ENCODE assay signal across 10 cellular contexts in genomic region chr14:85534435-85534834, GRCh38. TPM values are rescaled to one million over a fixed set of nuclear protein-coding genes. Genes with fewer than 3 reads are reported as not detected.
DNase-seq lines count a peak whose midpoint lies in the region; ATAC-seq and TF ChIP-seq lines count a peak whose summit lies in the region.
"Had no signal": no experiment of that assay in that cellular context is flagged by ENCODE, and none has a peak within 500 bp of the region (broad histone marks: within the 10 kb centered on the region; RNA-seq: fewer than 3 reads in every experiment).

No MANE protein-coding gene starts in this region.

- H3K9me3 ChIP-seq in RWPE2 (ENCODE audit: severe bottlenecking) (no peaks in the 10 kb centered on the region), parathyroid adenoma (ENCODE audit: control insufficient read depth, low read length) (no peaks in the 10 kb centered on the region)

- H2AFZ ChIP-seq in parathyroid adenoma: no peak overlapping the region

- 0 out of 2 replicates have a peak, but pooled peaks cover 4% of the 10 kb centered on the region for H3K36me3 ChIP-seq in RWPE2 (ENCODE audit: low read depth)
- no peaks in the 10 kb centered on the region for H3K36me3 ChIP-seq in parathyroid adenoma (ENCODE audit: control insufficient read depth, insufficient read depth, low read length)

- no peak for ATAC-seq in RWPE2 (ENCODE audit: low read depth)
- ATAC-seq in stimulated activated naive CD8-positive, alpha-beta T cell treated with anti-CD3 and anti-CD28 coated beads, Interleukin-15, Interleukin-2, amounts not matched to agents 100 U/mL and 50 U/mL, for 24 hours: no peak

- H3K79me2 ChIP-seq in parathyroid adenoma: no peaks in the 10 kb centered on the region

- peak overlapping the region; percentile 85 for H3K27ac ChIP-seq in RWPE2 (ENCODE audit: poor library complexity, severe bottlenecking)
- H3K27ac ChIP-seq in parathyroid adenoma: no peak overlapping the region

- no peak overlapping the region for H3K9ac ChIP-seq in parathyroid adenoma

- TF ChIP-seq CTCF in RWPE2 (IDR thresholded peaks at IDR 0.05; ENCODE audit: poor library complexity, severe bottlenecking): no peak
- TF ChIP-seq CTCF in fibroblast of villous mesenchyme (IDR thresholded peaks at IDR 0.05; ENCODE audit: insufficient read depth, low read depth, low read length): no peak
- TF ChIP-seq CTCF in parathyroid adenoma (IDR thresholded peaks at IDR 0.05): no peak

- H3K4me2 ChIP-seq in parathyroid adenoma (ENCODE audit: low read length): peak overlapping the region; percentile 76

- H3K4me3 ChIP-seq in RWPE2 (ENCODE audit: severe bottlenecking) (peak overlapping the region; percentile 58), fibroblast of villous mesenchyme (ENCODE audit: low read depth, low read length) (peak overlapping the region; percentile 87), parathyroid adenoma (ENCODE audit: low read depth, low read length) (peak overlapping the region; percentile 48)
- H3K4me3 ChIP-seq: lung had no signal

- H3K4me1 ChIP-seq in RWPE2 (ENCODE audit: insufficient read depth, poor library complexity, severe bottlenecking): peaks cover 19% of the 10 kb centered on the region
- no peaks in the 10 kb centered on the region for H3K4me1 ChIP-seq in parathyroid adenoma

- DNase-seq in GM03348 (ENCODE audit: low spot score): peak; percentile 17
- no peak for DNase-seq in RWPE2 (ENCODE audit: low spot score)
- DNase-seq in fibroblast of villous mesenchyme (ENCODE audit: low read depth): peak; percentile 30
- no peak for DNase-seq in H4 (ENCODE audit: low spot score)
- DNase-seq in A172 (ENCODE audit: low spot score): no peak
- no peak for DNase-seq in NCI-H510A (lab: John Stamatoyannopoulos, UW)
- DNase-seq in stimulated activated naive CD8-positive, alpha-beta T cell treated with anti-CD3 and anti-CD28 coated beads, Interleukin-15, Interleukin-2, amounts not matched to agents 100 U/mL and 50 U/mL, for 24 hours: no peak
- DNase-seq: NCI-H226 had no signal

- no peaks in the 10 kb centered on the region for H3K27me3 ChIP-seq in RWPE2 (ENCODE audit: insufficient read depth, poor library complexity, severe bottlenecking)
- H3K27me3 ChIP-seq in parathyroid adenoma (ENCODE audit: control insufficient read depth, insufficient read depth, low read length): no peaks in the 10 kb centered on the region

RNA-seq across cellular contexts. Expression of gene FLRT2, which starts 4.5 kb away (rescaled TPM):
- total RNA-seq in fibroblast of villous mesenchyme: 12.9 and 14.7 TPM in 2 replicates
- total RNA-seq in H4 (2014; rRNA removed; shearing (Covaris generic)): 9.8 and 13.7 TPM in 2 replicates
- 3.6 and 11.5 TPM in 2 replicates for total RNA-seq in A172 (2014; rRNA removed; shearing (Covaris generic))

Comparison
In these comparisons a context has a peak if more than half of its experiments do, and no peak if none do; other contexts are left out.
1. DNase-seq: peak in GM03348 (single experiment) and fibroblast of villous mesenchyme (single experiment); none in RWPE2 (single experiment), H4 (single experiment), A172 (single experiment), NCI-H510A (single experiment) and stimulated activated naive CD8-positive, alpha-beta T cell treated with anti-CD3 and anti-CD28 coated beads, Interleukin-15, Interleukin-2, amounts not matched to agents 100 U/mL and 50 U/mL, for 24 hours (single experiment).
2. Peak in every context shown above with its lines, with median percentiles within 50 percentile points of each other: H3K4me3 ChIP-seq.